In the genomic region with DNA sequence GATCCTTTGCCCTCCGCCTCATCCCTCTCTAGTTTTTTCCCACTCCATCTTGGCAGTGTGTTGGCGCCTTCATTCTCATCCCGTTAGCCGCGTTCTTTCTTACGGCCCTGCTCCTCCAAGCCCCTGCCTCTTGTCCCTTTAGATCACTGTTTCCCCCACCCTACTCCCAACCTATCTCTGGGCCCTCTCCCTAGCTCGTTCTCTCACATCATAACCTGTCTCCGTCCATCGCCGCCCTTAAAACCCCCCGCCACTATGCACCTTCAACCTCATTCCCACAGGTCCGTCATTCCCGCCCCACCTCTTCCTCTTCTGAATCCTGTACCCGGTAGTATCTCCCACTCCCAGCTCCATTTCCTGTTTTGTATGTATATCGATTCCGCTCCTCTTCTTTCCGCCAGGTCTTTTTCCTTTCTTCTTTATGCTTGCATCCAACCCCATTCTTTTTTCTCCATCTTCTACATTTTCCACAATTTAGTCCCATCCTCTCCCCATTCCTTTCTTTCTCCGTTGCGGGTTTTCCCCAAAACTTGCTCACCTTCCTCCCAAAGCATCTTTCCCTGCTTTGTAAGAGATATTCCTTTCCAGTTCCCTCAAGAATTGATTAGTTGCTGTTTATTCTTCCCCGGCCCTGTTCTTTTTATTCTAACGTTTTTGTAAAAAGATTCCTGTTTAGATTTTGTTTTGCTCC, we compare ENCODE assay signal across 8 cellular contexts. TPM values are rescaled to one million over a fixed set of nuclear protein-coding genes. Genes with fewer than 3 reads are reported as not detected.
DNase-seq lines count a peak whose midpoint lies in the region; ATAC-seq and TF ChIP-seq lines count a peak whose summit lies in the region.

No MANE protein-coding gene starts in this region.

- peak overlapping the region; percentile 59 for H3K4me3 ChIP-seq in WERI-Rb-1 (ENCODE audit: low read depth, low read length)
- H3K4me3 ChIP-seq in iPS DF 6.9 (ENCODE audit: low read length): peak overlapping the region; percentile 75; the same call in 1 of the 2 replicates
- H3K4me3 ChIP-seq in skin epidermis: peak overlapping the region; percentile 52 to 90 (median 78)

- no peaks in the 10 kb centered on the region for H3K9me3 Mint-ChIP-seq in activated CD4-positive, alpha-beta memory T cell treated with anti-CD3 and anti-CD28 coated beads, Interleukin-2, amount 10 ng/mL, durations not matched to agents 7 days and 5 days

- peaks cover 13% of the 10 kb centered on the region for H3K36me3 ChIP-seq in WERI-Rb-1
- peaks cover 2% of the 10 kb centered on the region; the same call in 1 of the 2 replicates for H3K36me3 ChIP-seq in iPS DF 6.9 (ENCODE audit: control insufficient read depth, insufficient read depth, low read length)

- no peaks in the 10 kb centered on the region for H3K36me3 Mint-ChIP-seq in activated CD4-positive, alpha-beta memory T cell treated with anti-CD3 and anti-CD28 coated beads, Interleukin-2, amount 10 ng/mL, durations not matched to agents 7 days and 5 days (ENCODE audit: low read depth)

- CTCF ChIA-PET in activated CD4-positive, alpha-beta memory T cell treated with anti-CD3 and anti-CD28 coated beads, Interleukin-2, amount 10 ng/mL, durations not matched to agents 7 days and 5 days (lab: Charles Lee): interaction anchor here (1.0 to 5.0 kb wide), 7 partner anchors 12 to 243 kb away, joined by 3 to 33 read pairs (median 4); partner anchors contain the start of gene MCM3

- peaks cover 13% of the 10 kb centered on the region for H3K4me1 Mint-ChIP-seq in activated CD4-positive, alpha-beta memory T cell treated with anti-CD3 and anti-CD28 coated beads, Interleukin-2, amount 10 ng/mL, durations not matched to agents 7 days and 5 days

- TF ChIP-seq CTCF in WERI-Rb-1 (IDR thresholded peaks at IDR 0.05; ENCODE audit: low read depth, low read length): no peak

- H3K9me3 ChIP-seq in WERI-Rb-1 (ENCODE audit: severe bottlenecking) (no peaks in the 10 kb centered on the region), iPS DF 6.9 (ENCODE audit: control insufficient read depth, insufficient read depth, low read length) (no peaks in the 10 kb centered on the region)

- H3K27me3 ChIP-seq in WERI-Rb-1 (ENCODE audit: insufficient read depth, low read depth, severe bottlenecking): no peaks in the 10 kb centered on the region
- H3K27me3 ChIP-seq in iPS DF 6.9 (ENCODE audit: control insufficient read depth, insufficient read depth, low read length): no peaks in the 10 kb centered on the region

- peak; percentile 84 for DNase-seq in DMS 273 (lab: John Stamatoyannopoulos, UW; ENCODE audit: unreplicated experiment)
- peak; percentile 84 for DNase-seq in NCI-H1105 (lab: John Stamatoyannopoulos, UW)
- DNase-seq in WERI-Rb-1: peak; percentile 76
- no peak for DNase-seq in iPS DF 6.9 (ENCODE audit: low read depth, low spot score)
- DNase-seq in activated CD4-positive, alpha-beta memory T cell treated with anti-CD3 and anti-CD28 coated beads, Interleukin-2, amount 10 ng/mL, durations not matched to agents 7 days and 5 days: no peak

- H3K27me3 Mint-ChIP-seq in activated CD4-positive, alpha-beta memory T cell treated with anti-CD3 and anti-CD28 coated beads, Interleukin-2, amount 10 ng/mL, durations not matched to agents 7 days and 5 days: peaks cover 3% of the 10 kb centered on the region

- no peak overlapping the region for H3K27ac Mint-ChIP-seq in activated CD4-positive, alpha-beta memory T cell treated with anti-CD3 and anti-CD28 coated beads, Interleukin-2, amount 10 ng/mL, durations not matched to agents 7 days and 5 days

- POLR2A ChIA-PET in activated CD4-positive, alpha-beta memory T cell treated with anti-CD3 and anti-CD28 coated beads, Interleukin-2, amount 10 ng/mL, durations not matched to agents 7 days and 5 days (lab: Charles Lee): interaction anchor here (1.6 to 5.9 kb wide), 4 partner anchors 24 to 249 kb away, joined by 5 to 29 read pairs (median 7); partner anchors contain the start of gene MCM3

- no peak for ATAC-seq in GM21786 (IDR thresholded peaks at IDR 0.05; ENCODE audit: unreplicated experiment)
- no peak for ATAC-seq in HG03045 (IDR thresholded peaks at IDR 0.05; ENCODE audit: unreplicated experiment)

- H3K4me1 ChIP-seq in iPS DF 6.9 (ENCODE audit: control insufficient read depth, insufficient read depth, low read length): peaks cover 3% of the 10 kb centered on the region

- WGBS in iPS DF 6.9 (ENCODE audit: insufficient coverage, insufficient read length): 100% methylated on average over 3 of the region's 21 CpGs

- H3K27ac ChIP-seq in WERI-Rb-1: peak overlapping the region; percentile 61
- H3K27ac ChIP-seq in iPS DF 6.9 (ENCODE audit: low read length): no peak overlapping the region
- H3K27ac ChIP-seq in skin epidermis: peak overlapping the region in 19 of 21 experiments; percentile 1 to 92 (median 77)

- H3K4me3 Mint-ChIP-seq in activated CD4-positive, alpha-beta memory T cell treated with anti-CD3 and anti-CD28 coated beads, Interleukin-2, amount 10 ng/mL, durations not matched to agents 7 days and 5 days: no peak overlapping the region

RNA-seq across cellular contexts. Expression of gene EFHC1, which starts 0.7 kb away (rescaled TPM):
- total RNA-seq in activated CD4-positive, alpha-beta memory T cell treated with anti-CD3 and anti-CD28 coated beads, Interleukin-2, amount 10 ng/mL, durations not matched to agents 7 days and 5 days: 1 to 10 TPM; 1.6 to 3.4 TPM

RNA-seq across cellular contexts. Expression of gene PAQR8, which starts 58.9 kb away (rescaled TPM):
- 10 to 100 TPM; 12.8 to 14.1 TPM for total RNA-seq in activated CD4-positive, alpha-beta memory T cell treated with anti-CD3 and anti-CD28 coated beads, Interleukin-2, amount 10 ng/mL, durations not matched to agents 7 days and 5 days

Comparison
In these comparisons a context has a peak if more than half of its experiments do, and no peak if none do; other contexts are left out.
1. DNase-seq: peak in DMS 273 (single experiment), NCI-H1105 (single experiment) and WERI-Rb-1 (single experiment); none in iPS DF 6.9 (single experiment) and activated CD4-positive, alpha-beta memory T cell treated with anti-CD3 and anti-CD28 coated beads, Interleukin-2, amount 10 ng/mL, durations not matched to agents 7 days and 5 days (single experiment).
2. Peak in every context shown above with its lines, with median percentiles within 50 percentile points of each other: H3K4me3 ChIP-seq.